Comparison of ENCODE assay signal across 1 cellular context in genomic region chr1:24966121-24966723, GRCh38.
TF ChIP-seq lines count a peak whose summit lies in the region.

No MANE protein-coding gene starts in this region.

TF ChIP-seq in H1, 55 proteins besides CTCF, POLR2A, EP300 and RAD21:
- TF ChIP-seq ATF2 (IDR thresholded peaks at IDR 0.05; ENCODE audit: low read length) (no peak), CHD1 (IDR thresholded peaks at IDR 0.05; ENCODE audit: low read depth, low read length) (no peak), CEBPB (IDR thresholded peaks at IDR 0.05; ENCODE audit: low read depth, low read length) (no peak), SAP30 (IDR thresholded peaks at IDR 0.05; ENCODE audit: insufficient read depth, insufficient replicate concordance, low read length) (no peak), CBX5 (IDR thresholded peaks at IDR 0.05; ENCODE audit: low read depth, low read length) (no peak), CHD7 (IDR thresholded peaks at IDR 0.05; ENCODE audit: insufficient replicate concordance, low read length) (no peak), GABPA (IDR thresholded peaks at IDR 0.05; ENCODE audit: borderline replicate concordance, insufficient read depth, low read length) (no peak), HDAC2 (IDR thresholded peaks at IDR 0.05; ENCODE audit: borderline replicate concordance in 1 of 2, low read depth in 2 of 2, low read length in 2 of 2) (no peak), SP1 (IDR thresholded peaks at IDR 0.05; ENCODE audit: low read depth, low read length) (no peak), E2F6 (IDR thresholded peaks at IDR 0.05) (no peak), SIN3A (conservative IDR thresholded peaks at IDR 0.05 in 1 of 2, IDR thresholded peaks at IDR 0.05 in 1 of 2; ENCODE audit: low read depth in 1 of 2, low read length in 2 of 2) (no peak)
